Comparison of ENCODE assay signal across 1 cellular context in genomic region chr1:40709100-40709801, GRCh38.
A peak's percentile ranks its signal among the peaks of the same experiment; 100 is the strongest.
TF ChIP-seq lines count a peak whose summit lies in the region.

No MANE protein-coding gene starts in this region.

TF ChIP-seq in GM12878, 131 proteins besides CTCF, POLR2A, EP300 and RAD21 (continued from another document):
- TF ChIP-seq, protein P1, sequence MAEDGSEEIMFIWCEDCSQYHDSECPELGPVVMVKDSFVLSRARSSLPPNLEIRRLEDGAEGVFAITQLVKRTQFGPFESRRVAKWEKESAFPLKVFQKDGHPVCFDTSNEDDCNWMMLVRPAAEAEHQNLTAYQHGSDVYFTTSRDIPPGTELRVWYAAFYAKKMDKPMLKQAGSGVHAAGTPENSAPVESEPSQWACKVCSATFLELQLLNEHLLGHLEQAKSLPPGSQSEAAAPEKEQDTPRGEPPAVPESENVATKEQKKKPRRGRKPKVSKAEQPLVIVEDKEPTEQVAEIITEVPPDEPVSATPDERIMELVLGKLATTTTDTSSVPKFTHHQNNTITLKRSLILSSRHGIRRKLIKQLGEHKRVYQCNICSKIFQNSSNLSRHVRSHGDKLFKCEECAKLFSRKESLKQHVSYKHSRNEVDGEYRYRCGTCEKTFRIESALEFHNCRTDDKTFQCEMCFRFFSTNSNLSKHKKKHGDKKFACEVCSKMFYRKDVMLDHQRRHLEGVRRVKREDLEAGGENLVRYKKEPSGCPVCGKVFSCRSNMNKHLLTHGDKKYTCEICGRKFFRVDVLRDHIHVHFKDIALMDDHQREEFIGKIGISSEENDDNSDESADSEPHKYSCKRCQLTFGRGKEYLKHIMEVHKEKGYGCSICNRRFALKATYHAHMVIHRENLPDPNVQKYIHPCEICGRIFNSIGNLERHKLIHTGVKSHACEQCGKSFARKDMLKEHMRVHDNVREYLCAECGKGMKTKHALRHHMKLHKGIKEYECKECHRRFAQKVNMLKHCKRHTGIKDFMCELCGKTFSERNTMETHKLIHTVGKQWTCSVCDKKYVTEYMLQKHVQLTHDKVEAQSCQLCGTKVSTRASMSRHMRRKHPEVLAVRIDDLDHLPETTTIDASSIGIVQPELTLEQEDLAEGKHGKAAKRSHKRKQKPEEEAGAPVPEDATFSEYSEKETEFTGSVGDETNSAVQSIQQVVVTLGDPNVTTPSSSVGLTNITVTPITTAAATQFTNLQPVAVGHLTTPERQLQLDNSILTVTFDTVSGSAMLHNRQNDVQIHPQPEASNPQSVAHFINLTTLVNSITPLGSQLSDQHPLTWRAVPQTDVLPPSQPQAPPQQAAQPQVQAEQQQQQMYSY (CRISPR knock-in tag; IDR thresholded peaks at IDR 0.05), result no peak
- TF ChIP-seq ZBED1 (IDR thresholded peaks at IDR 0.05; ENCODE audit: borderline replicate concordance), result no peak
- TF ChIP-seq ASH2L (IDR thresholded peaks at IDR 0.05; ENCODE audit: borderline replicate concordance, low read depth), result no peak
- peak; percentile 5 for TF ChIP-seq RUNX3 (IDR thresholded peaks at IDR 0.05; ENCODE audit: low read length)
- TF ChIP-seq SREBF1 (IDR thresholded peaks at IDR 0.05; ENCODE audit: low read length), result no peak
- no peak for TF ChIP-seq ETV6 (conservative IDR thresholded peaks at IDR 0.05 in 1 of 2, IDR thresholded peaks at IDR 0.05 in 1 of 2; ENCODE audit: borderline replicate concordance in 1 of 2, low read depth in 1 of 2)
- no peak for TF ChIP-seq ZNF384 (IDR thresholded peaks at IDR 0.05; ENCODE audit: borderline replicate concordance, low read depth, low read length)
- TF ChIP-seq, protein P2, sequence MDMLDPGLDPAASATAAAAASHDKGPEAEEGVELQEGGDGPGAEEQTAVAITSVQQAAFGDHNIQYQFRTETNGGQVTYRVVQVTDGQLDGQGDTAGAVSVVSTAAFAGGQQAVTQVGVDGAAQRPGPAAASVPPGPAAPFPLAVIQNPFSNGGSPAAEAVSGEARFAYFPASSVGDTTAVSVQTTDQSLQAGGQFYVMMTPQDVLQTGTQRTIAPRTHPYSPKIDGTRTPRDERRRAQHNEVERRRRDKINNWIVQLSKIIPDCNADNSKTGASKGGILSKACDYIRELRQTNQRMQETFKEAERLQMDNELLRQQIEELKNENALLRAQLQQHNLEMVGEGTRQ (IDR thresholded peaks at IDR 0.05; ENCODE audit: borderline replicate concordance, low read depth, low read length), result no peak
- TF ChIP-seq IRF4 (IDR thresholded peaks at IDR 0.05; ENCODE audit: low read depth, low read length), result no peak
- TF ChIP-seq SKIL (IDR thresholded peaks at IDR 0.05; ENCODE audit: low read depth, poor library complexity, severe bottlenecking), result peak; percentile 70
- no peak; the same call in 2 of the 3 replicates for TF ChIP-seq POU2F2 (IDR thresholded peaks at IDR 0.05; ENCODE audit: borderline replicate concordance, low read depth, low read length)
- peak; percentile 82 for TF ChIP-seq NFYA (IDR thresholded peaks at IDR 0.05; ENCODE audit: borderline replicate concordance, low read depth, low read length)
- TF ChIP-seq RB1 (IDR thresholded peaks at IDR 0.05; ENCODE audit: borderline replicate concordance), result no peak
- TF ChIP-seq TARDBP (IDR thresholded peaks at IDR 0.05; ENCODE audit: borderline replicate concordance), result no peak
- peak; percentile 92 for TF ChIP-seq ATF7 (IDR thresholded peaks at IDR 0.05; ENCODE audit: low read depth)
- peak; percentile 38 for TF ChIP-seq NR2F1 (conservative IDR thresholded peaks at IDR 0.05)
- no peak for TF ChIP-seq ZSCAN29 (IDR thresholded peaks at IDR 0.05)
- TF ChIP-seq TBL1XR1 (IDR thresholded peaks at IDR 0.05; ENCODE audit: low read depth, low read length), result no peak; the same call in 1 of the 2 replicates
- TF ChIP-seq RELA (IDR thresholded peaks at IDR 0.05; ENCODE audit: borderline replicate concordance, partially characterized antibody), result no peak
- no peak for TF ChIP-seq TCF12 (IDR thresholded peaks at IDR 0.05; ENCODE audit: low read depth, low read length)
- TF ChIP-seq MYC (IDR thresholded peaks at IDR 0.05; ENCODE audit: insufficient read depth, insufficient read length, insufficient replicate concordance, low read length, severe bottlenecking), result no peak
- peak; percentile 77; the same call in 1 of the 2 replicates for TF ChIP-seq POLR2AphosphoS2 (IDR thresholded peaks at IDR 0.05; ENCODE audit: low read depth, low read length)
- TF ChIP-seq BMI1 (IDR thresholded peaks at IDR 0.05; ENCODE audit: borderline replicate concordance), result no peak
- TF ChIP-seq STAT1 (conservative IDR thresholded peaks at IDR 0.05), result no peak
- TF ChIP-seq ZNF24 (IDR thresholded peaks at IDR 0.05), result no peak
- TF ChIP-seq, protein P3, sequence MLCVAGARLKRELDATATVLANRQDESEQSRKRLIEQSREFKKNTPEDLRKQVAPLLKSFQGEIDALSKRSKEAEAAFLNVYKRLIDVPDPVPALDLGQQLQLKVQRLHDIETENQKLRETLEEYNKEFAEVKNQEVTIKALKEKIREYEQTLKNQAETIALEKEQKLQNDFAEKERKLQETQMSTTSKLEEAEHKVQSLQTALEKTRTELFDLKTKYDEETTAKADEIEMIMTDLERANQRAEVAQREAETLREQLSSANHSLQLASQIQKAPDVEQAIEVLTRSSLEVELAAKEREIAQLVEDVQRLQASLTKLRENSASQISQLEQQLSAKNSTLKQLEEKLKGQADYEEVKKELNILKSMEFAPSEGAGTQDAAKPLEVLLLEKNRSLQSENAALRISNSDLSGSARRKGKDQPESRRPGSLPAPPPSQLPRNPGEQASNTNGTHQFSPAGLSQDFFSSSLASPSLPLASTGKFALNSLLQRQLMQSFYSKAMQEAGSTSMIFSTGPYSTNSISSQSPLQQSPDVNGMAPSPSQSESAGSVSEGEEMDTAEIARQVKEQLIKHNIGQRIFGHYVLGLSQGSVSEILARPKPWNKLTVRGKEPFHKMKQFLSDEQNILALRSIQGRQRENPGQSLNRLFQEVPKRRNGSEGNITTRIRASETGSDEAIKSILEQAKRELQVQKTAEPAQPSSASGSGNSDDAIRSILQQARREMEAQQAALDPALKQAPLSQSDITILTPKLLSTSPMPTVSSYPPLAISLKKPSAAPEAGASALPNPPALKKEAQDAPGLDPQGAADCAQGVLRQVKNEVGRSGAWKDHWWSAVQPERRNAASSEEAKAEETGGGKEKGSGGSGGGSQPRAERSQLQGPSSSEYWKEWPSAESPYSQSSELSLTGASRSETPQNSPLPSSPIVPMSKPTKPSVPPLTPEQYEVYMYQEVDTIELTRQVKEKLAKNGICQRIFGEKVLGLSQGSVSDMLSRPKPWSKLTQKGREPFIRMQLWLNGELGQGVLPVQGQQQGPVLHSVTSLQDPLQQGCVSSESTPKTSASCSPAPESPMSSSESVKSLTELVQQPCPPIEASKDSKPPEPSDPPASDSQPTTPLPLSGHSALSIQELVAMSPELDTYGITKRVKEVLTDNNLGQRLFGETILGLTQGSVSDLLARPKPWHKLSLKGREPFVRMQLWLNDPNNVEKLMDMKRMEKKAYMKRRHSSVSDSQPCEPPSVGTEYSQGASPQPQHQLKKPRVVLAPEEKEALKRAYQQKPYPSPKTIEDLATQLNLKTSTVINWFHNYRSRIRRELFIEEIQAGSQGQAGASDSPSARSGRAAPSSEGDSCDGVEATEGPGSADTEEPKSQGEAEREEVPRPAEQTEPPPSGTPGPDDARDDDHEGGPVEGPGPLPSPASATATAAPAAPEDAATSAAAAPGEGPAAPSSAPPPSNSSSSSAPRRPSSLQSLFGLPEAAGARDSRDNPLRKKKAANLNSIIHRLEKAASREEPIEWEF (IDR thresholded peaks at IDR 0.05; ENCODE audit: insufficient replicate concordance, low read depth, low read length), result no peak
- TF ChIP-seq KDM1A (IDR thresholded peaks at IDR 0.05; ENCODE audit: borderline replicate concordance), result no peak
- TF ChIP-seq SUZ12 (IDR thresholded peaks at IDR 0.05; ENCODE audit: unreplicated experiment), result no peak
- no peak for TF ChIP-seq RAD51 (IDR thresholded peaks at IDR 0.05)
- TF ChIP-seq SREBF2 (IDR thresholded peaks at IDR 0.05; ENCODE audit: low read length), result no peak
- TF ChIP-seq, protein P4, sequence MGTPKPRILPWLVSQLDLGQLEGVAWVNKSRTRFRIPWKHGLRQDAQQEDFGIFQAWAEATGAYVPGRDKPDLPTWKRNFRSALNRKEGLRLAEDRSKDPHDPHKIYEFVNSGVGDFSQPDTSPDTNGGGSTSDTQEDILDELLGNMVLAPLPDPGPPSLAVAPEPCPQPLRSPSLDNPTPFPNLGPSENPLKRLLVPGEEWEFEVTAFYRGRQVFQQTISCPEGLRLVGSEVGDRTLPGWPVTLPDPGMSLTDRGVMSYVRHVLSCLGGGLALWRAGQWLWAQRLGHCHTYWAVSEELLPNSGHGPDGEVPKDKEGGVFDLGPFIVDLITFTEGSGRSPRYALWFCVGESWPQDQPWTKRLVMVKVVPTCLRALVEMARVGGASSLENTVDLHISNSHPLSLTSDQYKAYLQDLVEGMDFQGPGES (IDR thresholded peaks at IDR 0.05), result peak; percentile 86; the same call in 1 of the 2 replicates
- peak; percentile 97 for TF ChIP-seq PKNOX1 (IDR thresholded peaks at IDR 0.05)
- TF ChIP-seq MTA2 (IDR thresholded peaks at IDR 0.05; ENCODE audit: low read depth), result no peak
- no peak for TF ChIP-seq PAX5 (IDR thresholded peaks at IDR 0.05; ENCODE audit: borderline replicate concordance, low read depth, low read length)
